In the genomic region with DNA sequence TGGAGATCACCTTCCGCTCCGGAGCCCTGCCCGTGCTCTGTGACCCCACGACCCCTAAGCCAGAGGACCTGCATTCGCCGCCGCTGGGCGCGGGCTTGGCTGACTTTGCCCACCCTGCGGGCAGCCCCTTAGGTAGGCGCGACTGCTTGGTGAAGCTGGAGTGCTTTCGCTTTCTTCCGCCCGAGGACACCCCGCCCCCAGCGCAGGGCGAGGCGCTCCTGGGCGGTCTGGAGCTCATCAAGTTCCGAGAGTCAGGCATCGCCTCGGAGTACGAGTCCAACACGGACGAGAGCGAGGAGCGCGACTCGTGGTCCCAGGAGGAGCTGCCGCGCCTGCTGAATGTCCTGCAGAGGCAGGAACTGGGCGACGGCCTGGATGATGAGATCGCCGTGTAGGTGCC, we compare ENCODE assay signal across 19 cellular contexts. TPM values are rescaled to one million over a fixed set of nuclear protein-coding genes. Genes with fewer than 3 reads are reported as not detected.
DNase-seq lines count a peak whose midpoint lies in the region; TF ChIP-seq lines count a peak whose summit lies in the region.
"Had no signal": no experiment of that assay in that cellular context is flagged by ENCODE, and none has a peak within 500 bp of the region (broad histone marks: within the 10 kb centered on the region; RNA-seq: fewer than 3 reads in every experiment).

No MANE protein-coding gene starts in this region.

- peaks cover 21% of the 10 kb centered on the region for H3K27me3 ChIP-seq in osteoblast (ENCODE audit: insufficient read depth, low read length)
- no peaks in the 10 kb centered on the region for H3K27me3 ChIP-seq in GM23248 (replicated peaks; ENCODE audit: insufficient read depth)
- H3K27me3 ChIP-seq: ascending aorta, gastroesophageal sphincter had no signal

- H3F3A ChIP-seq in GM23248 (ENCODE audit: insufficient read depth), result no peaks in the 10 kb centered on the region

- no peak overlapping the region for H3K4me2 ChIP-seq in osteoblast (ENCODE audit: insufficient read depth, low read length)
- no peak overlapping the region for H3K4me2 ChIP-seq in GM23248 (ENCODE audit: unreplicated experiment)

- H3K4me3 ChIP-seq in AG09309 (ENCODE audit: control insufficient read depth, low read depth, low read length) (peak overlapping the region; percentile 17), fibroblast of the aortic adventitia (ENCODE audit: low read depth, low read length) (peak overlapping the region; percentile 61), osteoblast (ENCODE audit: insufficient read depth, low read length) (peak overlapping the region; percentile 29), GM23248 (no peak overlapping the region)

- TF ChIP-seq CTCF in AG09309 (IDR thresholded peaks at IDR 0.05; ENCODE audit: control insufficient read depth, insufficient read depth, low read depth, low read length, missing control alignments), result no peak
- TF ChIP-seq CTCF in fibroblast of the aortic adventitia (IDR thresholded peaks at IDR 0.05; ENCODE audit: insufficient read depth, low read length), result no peak
- no peak for TF ChIP-seq CTCF in osteoblast (IDR thresholded peaks at IDR 0.05; ENCODE audit: extremely low read depth, low read depth, low read length)

- in situ Hi-C loops in GM23248 (cut with MboI), result loop anchor here (25.0 kb wide), 1 partner anchor 445 kb away; no protein-coding TSS in a partner anchor

- H3K79me2 ChIP-seq in osteoblast (ENCODE audit: insufficient read depth, low read length) (no peaks in the 10 kb centered on the region), GM23248 (ENCODE audit: insufficient read depth) (no peaks in the 10 kb centered on the region)

- no peak overlapping the region for H3K9ac ChIP-seq in GM23248

- WGBS in GM23248 (ENCODE audit: low coverage in 1 of 2, low lambda C conversion rate in 2 of 2, missing lambda C conversion rate in 2 of 2), 2 experiments, result 87 to 93% methylated on average over 35 to 36 of the region's 36 CpGs

- no peaks in the 10 kb centered on the region for H4K20me1 ChIP-seq in osteoblast (ENCODE audit: insufficient read depth, low read length)
- H4K20me1 ChIP-seq in GM23248 (ENCODE audit: insufficient read depth), result no peaks in the 10 kb centered on the region

- DNase-seq in AG09309 (ENCODE audit: low read depth) (no peak), RKO (ENCODE audit: low spot score) (peak; percentile 34), fibroblast of the aortic adventitia (ENCODE audit: low read depth) (no peak), osteoblast (ENCODE audit: insufficient read length, low spot score, missing footprints) (no peak), medulla oblongata (ENCODE audit: extremely low spot score) (no peak), GM23248 (no peak), iPS-NIHi7 (ENCODE audit: extremely low spot score) (no peak), NCI-H2029 (lab: John Stamatoyannopoulos, UW) (no peak)
- DNase-seq: activated CD4-positive, alpha-beta T cell treated with anti-CD3 and anti-CD28 coated beads for 36 hours; DMS79; left colon; NCI-H1105; NCI-H446; PC-3 had no signal

- H2AFZ ChIP-seq in osteoblast (ENCODE audit: low read length) (no peak overlapping the region), GM23248 (no peak overlapping the region)

- H3K9me3 ChIP-seq in osteoblast (ENCODE audit: low read depth, low read length) (no peaks in the 10 kb centered on the region), GM23248 (ENCODE audit: low read depth) (no peaks in the 10 kb centered on the region)
- H3K9me3 ChIP-seq: ascending aorta, gastroesophageal sphincter had no signal

- H3K4me1 ChIP-seq in osteoblast (ENCODE audit: insufficient read depth, low read length), result no peaks in the 10 kb centered on the region
- H3K4me1 ChIP-seq in GM23248 (ENCODE audit: insufficient read depth), result no peaks in the 10 kb centered on the region
- H3K4me1 ChIP-seq: ascending aorta, gastroesophageal sphincter had no signal

- H3K36me3 ChIP-seq in osteoblast (ENCODE audit: insufficient read depth, low read length) (no peaks in the 10 kb centered on the region), GM23248 (ENCODE audit: low read depth) (no peaks in the 10 kb centered on the region)

- no peak overlapping the region for H3K27ac ChIP-seq in osteoblast (ENCODE audit: low read depth, low read length)
- no peak overlapping the region for H3K27ac ChIP-seq in GM23248
- H3K27ac ChIP-seq: ascending aorta, gastroesophageal sphincter had no signal

- H3K9me2 ChIP-seq in GM23248 (ENCODE audit: insufficient read depth), result no peaks in the 10 kb centered on the region

RNA-seq across cellular contexts. Expression of gene SPATA46, which starts 9.6 kb away (rescaled TPM):
- total RNA-seq in fibroblast of the aortic adventitia (ENCODE audit: low replicate concordance) (not detected in 2 replicates), osteoblast (not detected in 2 replicates)
- not detected in 2 replicates for total RNA-seq in GM23248 (2014; rRNA removed; shearing (Covaris generic))
- not detected in 2 replicates for polyA plus RNA-seq in GM23248 (2016; fragmentation: Nextera tagmentation; extraction: Ambion mirVana)
- total RNA-seq: activated CD4-positive, alpha-beta T cell treated with anti-CD3 and anti-CD28 coated beads for 36 hours; activated T-helper 1 cell treated with anti-CD3 and anti-CD28 coated beads, Interleukin-12 subunit alpha, Interleukin-12 subunit beta, Interleukin-2, Interleukin-4 antibody, amounts not matched to agents 30 ng/mL and 10 ng/mL and 1 ng/mL, durations not matched to agents 14 hours and 24 hours and 36 hours; ascending aorta; gastroesophageal sphincter; left colon; PC-3; T-helper 1 cell treated with Interleukin-12 subunit alpha and Interleukin-12 subunit beta and Interleukin-4 antibody, amounts not matched to agents 30 ng/mL and 1 ng/mL, for 36 hours had no signal
- polyA plus RNA-seq: thymus had no signal

RNA-seq across cellular contexts. Expression of gene C1orf226, which starts 14.5 kb away (rescaled TPM):
- total RNA-seq in fibroblast of the aortic adventitia (ENCODE audit: low replicate concordance) (0.09 TPM in 1 of 2 replicates, not detected in the other), osteoblast (under 0.01 and 0.29 TPM in 2 replicates)
- under 0.01 and 0.13 TPM in 2 replicates for total RNA-seq in GM23248 (2014; rRNA removed; shearing (Covaris generic))
- 0.04 and 0.08 TPM in 2 replicates for polyA plus RNA-seq in GM23248 (2016; fragmentation: Nextera tagmentation; extraction: Ambion mirVana)
- total RNA-seq: activated T-helper 1 cell treated with anti-CD3 and anti-CD28 coated beads, Interleukin-12 subunit alpha, Interleukin-12 subunit beta, Interleukin-2, Interleukin-4 antibody, amounts not matched to agents 30 ng/mL and 10 ng/mL and 1 ng/mL, durations not matched to agents 14 hours and 24 hours and 36 hours; T-helper 1 cell treated with Interleukin-12 subunit alpha and Interleukin-12 subunit beta and Interleukin-4 antibody, amounts not matched to agents 30 ng/mL and 1 ng/mL, for 36 hours had no signal

RNA-seq across cellular contexts. Expression of gene SH2D1B, which starts 44.9 kb away (rescaled TPM):
- total RNA-seq in fibroblast of the aortic adventitia (ENCODE audit: low replicate concordance), result under 0.01 TPM in 1 of 2 replicates, not detected in the other
- not detected in 2 replicates for total RNA-seq in osteoblast
- total RNA-seq in GM23248 (2014; rRNA removed; shearing (Covaris generic)), result not detected in 2 replicates
- polyA plus RNA-seq in GM23248 (2016; fragmentation: Nextera tagmentation; extraction: Ambion mirVana), result 0.38 TPM in 1 of 2 replicates, not detected in the other
- total RNA-seq: activated CD4-positive, alpha-beta T cell treated with anti-CD3 and anti-CD28 coated beads for 36 hours; ascending aorta; T-helper 1 cell treated with Interleukin-12 subunit alpha and Interleukin-12 subunit beta and Interleukin-4 antibody, amounts not matched to agents 30 ng/mL and 1 ng/mL, for 36 hours had no signal
